Comparison of ENCODE assay signal across 12 cellular contexts in the genomic region with DNA sequence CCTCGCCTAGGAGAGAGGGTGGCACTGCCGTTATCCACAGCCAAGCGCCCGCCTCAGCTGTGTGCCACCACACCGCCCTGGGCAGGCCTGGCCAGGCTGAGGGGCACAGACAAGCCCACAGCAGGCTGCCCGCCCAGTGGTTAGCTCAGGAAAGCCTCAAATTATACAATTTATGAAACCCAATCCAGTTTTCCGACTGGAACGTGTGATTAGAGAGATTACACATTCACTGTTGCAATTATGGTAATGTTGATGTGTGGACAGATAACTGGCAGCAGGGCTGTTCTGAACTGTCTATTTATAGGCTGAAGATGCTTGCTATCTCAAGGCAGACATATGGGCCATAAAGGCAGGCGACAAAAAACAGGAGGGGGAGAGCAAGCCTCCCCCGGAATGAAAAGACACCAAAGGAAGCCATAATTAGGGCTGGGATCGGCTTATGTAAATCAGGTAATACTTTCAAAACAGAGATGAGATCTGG.
DNase-seq lines count a peak whose midpoint lies in the region; ATAC-seq and TF ChIP-seq lines count a peak whose summit lies in the region.
"Had no signal": no experiment of that assay in that cellular context is flagged by ENCODE, and none has a peak within 500 bp of the region (broad histone marks: within the 10 kb centered on the region; RNA-seq: fewer than 3 reads in every experiment).

No MANE protein-coding gene starts in this region.

- no peaks in the 10 kb centered on the region for H3K9me3 ChIP-seq in skeletal muscle tissue (ENCODE audit: control insufficient read depth in 3 of 3, low read length in 3 of 3)
- no peaks in the 10 kb centered on the region for H3K9me3 ChIP-seq in neural progenitor cell (ENCODE audit: low read depth)
- H3K9me3 ChIP-seq: Caco-2 had no signal

- H2AFZ ChIP-seq in neural progenitor cell (replicated peaks) = no peak overlapping the region

- H3K4me1 Mint-ChIP-seq in neural progenitor cell = peaks cover 36% of the 10 kb centered on the region
- no peaks in the 10 kb centered on the region for H3K4me1 Mint-ChIP-seq in activated CD4-positive, alpha-beta T cell treated with anti-CD3 and anti-CD28 coated beads, Interleukin-2, amount 10 ng/mL, durations not matched to agents 24 days and 14 days

- H3K79me2 ChIP-seq in neural progenitor cell (ENCODE audit: low read depth) = no peaks in the 10 kb centered on the region

- no peak for TF ChIP-seq CTCF in NB4 (IDR thresholded peaks at IDR 0.05; ENCODE audit: low read depth, low read length)
- TF ChIP-seq CTCF in neural progenitor cell (IDR thresholded peaks at IDR 0.05) = no peak

- H3K27me3 Mint-ChIP-seq in neural progenitor cell (ENCODE audit: insufficient read depth, low read depth) = peaks cover 12% of the 10 kb centered on the region
- peaks cover 12% of the 10 kb centered on the region for H3K27me3 Mint-ChIP-seq in activated CD4-positive, alpha-beta T cell treated with anti-CD3 and anti-CD28 coated beads, Interleukin-2, amount 10 ng/mL, durations not matched to agents 24 days and 14 days

- peaks cover 8% of the 10 kb centered on the region for H3F3A ChIP-seq in neural progenitor cell (ENCODE audit: low read depth)

- no peaks in the 10 kb centered on the region for H4K20me1 ChIP-seq in neural progenitor cell (ENCODE audit: low read depth)

- intact Hi-C loops in activated CD4-positive, alpha-beta T cell treated with anti-CD3 and anti-CD28 coated beads, Interleukin-2, amount 10 ng/mL, durations not matched to agents 24 days and 14 days (cut with micrococcal nuclease) = no loop called here

- H3K36me3 Mint-ChIP-seq in neural progenitor cell = no peaks in the 10 kb centered on the region
- no peaks in the 10 kb centered on the region for H3K36me3 Mint-ChIP-seq in activated CD4-positive, alpha-beta T cell treated with anti-CD3 and anti-CD28 coated beads, Interleukin-2, amount 10 ng/mL, durations not matched to agents 24 days and 14 days (ENCODE audit: low read depth)

- no peak overlapping the region for H3K4me2 ChIP-seq in neural progenitor cell

- ATAC-seq in HG03469 (IDR thresholded peaks at IDR 0.05; ENCODE audit: unreplicated experiment) (no peak), HG02759 (IDR thresholded peaks at IDR 0.05; ENCODE audit: unreplicated experiment) (no peak)

- H3K9ac ChIP-seq in skeletal muscle tissue (ENCODE audit: low read depth in 1 of 3, low read length in 3 of 3) (peak overlapping the region in 2 of 3 donors; percentile 4 to 35), neural progenitor cell (no peak overlapping the region)

- no peak overlapping the region for H3K27ac Mint-ChIP-seq in neural progenitor cell
- no peak overlapping the region for H3K27ac Mint-ChIP-seq in activated CD4-positive, alpha-beta T cell treated with anti-CD3 and anti-CD28 coated beads, Interleukin-2, amount 10 ng/mL, durations not matched to agents 24 days and 14 days

- no peak overlapping the region for H3K4me3 Mint-ChIP-seq in neural progenitor cell
- no peak overlapping the region for H3K4me3 Mint-ChIP-seq in activated CD4-positive, alpha-beta T cell treated with anti-CD3 and anti-CD28 coated beads, Interleukin-2, amount 10 ng/mL, durations not matched to agents 24 days and 14 days

- H3K4me3 ChIP-seq in NB4 (ENCODE audit: low read depth, low read length) (no peak overlapping the region), skeletal muscle tissue (ENCODE audit: low read length in 3 of 3) (no peak overlapping the region), neural progenitor cell (no peak overlapping the region)

- H3K36me3 ChIP-seq in skeletal muscle tissue (ENCODE audit: control insufficient read depth in 3 of 3, insufficient read depth in 3 of 3, low read length in 3 of 3) (no peaks in the 10 kb centered on the region), neural progenitor cell (no peaks in the 10 kb centered on the region)

- H3K27me3 ChIP-seq in skeletal muscle tissue (ENCODE audit: control insufficient read depth in 3 of 3, insufficient read depth in 3 of 3, low read length in 3 of 3) (no peaks in the 10 kb centered on the region), neural progenitor cell (no peaks in the 10 kb centered on the region)

- H3K27ac ChIP-seq in skeletal muscle tissue (ENCODE audit: low read depth, low read length) = peak overlapping the region; percentile 65
- H3K27ac ChIP-seq in neural progenitor cell = no peak overlapping the region
- H3K27ac ChIP-seq: VCaP had no signal

- no peak for TF ChIP-seq POLR2A in NB4 (IDR thresholded peaks at IDR 0.05; ENCODE audit: extremely low read depth, insufficient read length)

- no peaks in the 10 kb centered on the region for H3K9me3 Mint-ChIP-seq in neural progenitor cell
- H3K9me3 Mint-ChIP-seq in activated CD4-positive, alpha-beta T cell treated with anti-CD3 and anti-CD28 coated beads, Interleukin-2, amount 10 ng/mL, durations not matched to agents 24 days and 14 days = no peaks in the 10 kb centered on the region

- H3K4me1 ChIP-seq in skeletal muscle tissue (ENCODE audit: control insufficient read depth in 3 of 3, insufficient read depth in 3 of 3, low read length in 3 of 3) = peaks cover 24 to 49% (median 40%) of the 10 kb centered on the region in 3 donors
- peaks cover 26% of the 10 kb centered on the region for H3K4me1 ChIP-seq in neural progenitor cell

- DNase-seq in NB4 (ENCODE audit: low read depth) (peak; percentile 55), NCI-H82 treated with DMSO at 0.1 percent for 48 hours (lab: John Stamatoyannopoulos, UW; ENCODE audit: unreplicated experiment) (peak; percentile 71), cerebellum (ENCODE audit: low spot score) (peak; percentile 61), neural progenitor cell (ENCODE audit: low spot score) (no peak)
- DNase-seq in activated CD4-positive, alpha-beta T cell treated with anti-CD3 and anti-CD28 coated beads, Interleukin-2, amount 10 ng/mL, durations not matched to agents 24 days and 14 days = no peak
- DNase-seq: Caco-2; H7; stimulated activated CD4-positive, alpha-beta T cell treated with anti-CD3 and anti-CD28 coated beads, Interleukin-12 subunit alpha, Interleukin-12 subunit beta, amount 100 ng/mL, for 4 hours had no signal

Comparison
In these comparisons a context has a peak if more than half of its experiments do, and no peak if none do; other contexts are left out.
1. DNase-seq: peak in NB4 (single experiment), NCI-H82 treated with DMSO at 0.1 percent for 48 hours (single experiment) and cerebellum (single experiment); none in neural progenitor cell (single experiment) and activated CD4-positive, alpha-beta T cell treated with anti-CD3 and anti-CD28 coated beads, Interleukin-2, amount 10 ng/mL, durations not matched to agents 24 days and 14 days (single experiment).